Comparison of ENCODE assay signal across 1 cellular context in genomic region chr14:105532111-105532623, GRCh38.
TF ChIP-seq lines count a peak whose summit lies in the region.

No MANE protein-coding gene starts in this region.

TF ChIP-seq in HepG2, 621 proteins besides CTCF, POLR2A, EP300 and RAD21 (continued from another document and continues in another):
- no peak for TF ChIP-seq PRDM10 (CRISPR knock-in tag; IDR thresholded peaks at IDR 0.05; ENCODE audit: low read depth)
- peak; percentile 54 for TF ChIP-seq AGO2 (optimal IDR thresholded peaks at IDR 0.05; ENCODE audit: low read depth, low read length)
- TF ChIP-seq KDM3A (CRISPR knock-in tag; IDR thresholded peaks at IDR 0.05; ENCODE audit: low read depth), result no peak
- TF ChIP-seq ZNF280B (CRISPR knock-in tag; IDR thresholded peaks at IDR 0.05; ENCODE audit: borderline replicate concordance), result no peak
- no peak for TF ChIP-seq ZNF614 (CRISPR knock-in tag; IDR thresholded peaks at IDR 0.05; ENCODE audit: borderline replicate concordance)
- TF ChIP-seq ZNF549 (CRISPR knock-in tag; IDR thresholded peaks at IDR 0.05), result no peak
- TF ChIP-seq ZNF180 (CRISPR knock-in tag; IDR thresholded peaks at IDR 0.05; ENCODE audit: borderline replicate concordance, low read depth), result no peak
- no peak for TF ChIP-seq ZNF83 (CRISPR knock-in tag; IDR thresholded peaks at IDR 0.05; ENCODE audit: borderline replicate concordance)
- TF ChIP-seq CBFB (CRISPR knock-in tag; IDR thresholded peaks at IDR 0.05), result no peak
- TF ChIP-seq RFXAP (CRISPR knock-in tag; IDR thresholded peaks at IDR 0.05; ENCODE audit: borderline replicate concordance), result no peak
- no peak for TF ChIP-seq PAXIP1 (CRISPR knock-in tag; conservative IDR thresholded peaks at IDR 0.05)
- TF ChIP-seq TAF15 (IDR thresholded peaks at IDR 0.05; ENCODE audit: low read depth, low read length, poor library complexity, severe bottlenecking), result no peak
- no peak for TF ChIP-seq EED (CRISPR knock-in tag; IDR thresholded peaks at IDR 0.05)
- TF ChIP-seq DMTF1 (CRISPR knock-in tag; IDR thresholded peaks at IDR 0.05), result no peak
- TF ChIP-seq SOX5 (CRISPR knock-in tag; IDR thresholded peaks at IDR 0.05; ENCODE audit: borderline replicate concordance), result no peak
- TF ChIP-seq ZNF615 (CRISPR knock-in tag; IDR thresholded peaks at IDR 0.05; ENCODE audit: borderline replicate concordance), result no peak
- TF ChIP-seq HNRNPL (IDR thresholded peaks at IDR 0.05; ENCODE audit: low read depth, low read length), result peak; percentile 57; the same call in 1 of the 2 replicates
- TF ChIP-seq ZNF546 (CRISPR knock-in tag; conservative IDR thresholded peaks at IDR 0.05), result no peak
- TF ChIP-seq HHEX (CRISPR knock-in tag; IDR thresholded peaks at IDR 0.05), result no peak
- TF ChIP-seq ZNF253 (CRISPR knock-in tag; IDR thresholded peaks at IDR 0.05; ENCODE audit: borderline replicate concordance), result no peak
- no peak for TF ChIP-seq NCOA2 (CRISPR knock-in tag; IDR thresholded peaks at IDR 0.05)
- TF ChIP-seq SRF (IDR thresholded peaks at IDR 0.05; ENCODE audit: low read depth, low read length), result no peak
- no peak for TF ChIP-seq AKNA (CRISPR knock-in tag; IDR thresholded peaks at IDR 0.05; ENCODE audit: borderline replicate concordance)
- TF ChIP-seq HMGXB3 (CRISPR knock-in tag; IDR thresholded peaks at IDR 0.05; ENCODE audit: borderline replicate concordance), result no peak
- TF ChIP-seq TCF12 (IDR thresholded peaks at IDR 0.05), result no peak
- no peak for TF ChIP-seq TCF12 (CRISPR knock-in tag; IDR thresholded peaks at IDR 0.05)
- no peak for TF ChIP-seq ATAD3A (CRISPR knock-in tag; IDR thresholded peaks at IDR 0.05)
- 0 out of 2 replicates have a peak, but pooled peaks have one; percentile 30 for TF ChIP-seq SKIL (CRISPR knock-in tag; IDR thresholded peaks at IDR 0.05; ENCODE audit: borderline replicate concordance)
